In genomic region chr9:137670391-137671195, GRCh38 we compare ENCODE assay signal across 12 cellular contexts. TPM values are rescaled to one million over a fixed set of nuclear protein-coding genes. Genes with fewer than 3 reads are reported as not detected.
A peak's percentile ranks its signal among the peaks of the same experiment; 100 is the strongest.
DNase-seq lines count a peak whose midpoint lies in the region; ATAC-seq, FAIRE-seq and TF ChIP-seq lines count a peak whose summit lies in the region.
"Had no signal": no experiment of that assay in that cellular context is flagged by ENCODE, and none has a peak within 500 bp of the region (broad histone marks: within the 10 kb centered on the region; RNA-seq: fewer than 3 reads in every experiment).

No MANE protein-coding gene starts in this region.

- peak overlapping the region; percentile 99 for H3K4me2 ChIP-seq in BLaER1

- H3K9me3 Mint-ChIP-seq in naive thymus-derived CD8-positive, alpha-beta T cell, result no peaks in the 10 kb centered on the region

- H3K27ac Mint-ChIP-seq in naive thymus-derived CD8-positive, alpha-beta T cell, result peak overlapping the region in 8 of 10 donors; percentile 9 to 89 (median 45)

- peaks cover 28% of the 10 kb centered on the region for H3K36me3 ChIP-seq in BLaER1
- H3K36me3 ChIP-seq: uterus had no signal

- no peak for ATAC-seq in naive thymus-derived CD8-positive, alpha-beta T cell
- ATAC-seq in SK-N-SH treated with all-trans-retinoic acid at 6 μM for 48 hours, result no peak

- DNase-seq in LNCaP clone FGC (ENCODE audit: low read depth) (peak; percentile 81), epithelial cell of proximal tubule (ENCODE audit: low read depth) (peak; percentile 10), kidney glomerular epithelial cell (lab: John Stamatoyannopoulos, UW) (no peak), GM13977 (ENCODE audit: low spot score) (no peak), GM12891 (ENCODE audit: insufficient read length, low spot score) (no peak)
- DNase-seq in naive thymus-derived CD8-positive, alpha-beta T cell, result no peak
- DNase-seq: NCI-H1930, T-helper 9 cell, uterus had no signal

- H3K4me1 ChIP-seq in BLaER1, result peaks cover 85% of the 10 kb centered on the region

- H3K9me3 ChIP-seq in BLaER1, result no peaks in the 10 kb centered on the region
- H3K9me3 ChIP-seq: uterus had no signal

- POLR2A ChIA-PET in naive thymus-derived CD8-positive, alpha-beta T cell (lab: Charles Lee), result interaction anchor here (1.3 kb wide), 1 partner anchor 12 kb away, joined by 4 read pairs; no protein-coding TSS in a partner anchor

- TF ChIP-seq CTCF in LNCaP clone FGC (IDR thresholded peaks at IDR 0.05; ENCODE audit: control insufficient read depth, extremely low read depth, insufficient read depth) (no peak), epithelial cell of proximal tubule (conservative IDR thresholded peaks at IDR 0.05; ENCODE audit: low read depth, low read length) (no peak), GM13977 (IDR thresholded peaks at IDR 0.05; ENCODE audit: extremely low read depth, insufficient read depth, missing control alignments) (no peak)

- no peaks in the 10 kb centered on the region for H3K27me3 ChIP-seq in BLaER1
- H3K27me3 ChIP-seq: uterus had no signal

- no peaks in the 10 kb centered on the region for H3K27me3 Mint-ChIP-seq in naive thymus-derived CD8-positive, alpha-beta T cell

- H3K4me3 ChIP-seq in BLaER1 (no peak overlapping the region), LNCaP clone FGC (ENCODE audit: low read depth, low read length) (peak overlapping the region; percentile 35), epithelial cell of proximal tubule (ENCODE audit: low read depth, low read length) (peak overlapping the region; percentile 19)
- H3K4me3 ChIP-seq: uterus had no signal

- peak overlapping the region in 2 of 10 donors; percentile 14 to 24 for H3K4me3 Mint-ChIP-seq in naive thymus-derived CD8-positive, alpha-beta T cell

- in situ Hi-C loops in GM13977 (cut with MboI; ENCODE audit: low pct_unique_long_range_greater_than_20kb, low sequenced_read_pairs, unreplicated experiment), result no loop called here

- H3K9ac ChIP-seq in BLaER1, result peak overlapping the region; percentile 32; the same call in 1 of the 2 replicates

- TF ChIP-seq POLR2A in GM12891 (IDR thresholded peaks at IDR 0.05; ENCODE audit: low read depth, low read length), result no peak

- no peak for FAIRE-seq in GM12891 (lab: Jason Lieb, UNC)
- FAIRE-seq: D721Med had no signal

- peak overlapping the region; percentile 56 for H3K27ac ChIP-seq in BLaER1
- H3K27ac ChIP-seq: uterus had no signal

- peaks cover 100% of the 10 kb centered on the region for H4K20me1 ChIP-seq in BLaER1

- H3K4me1 Mint-ChIP-seq in naive thymus-derived CD8-positive, alpha-beta T cell, result peaks cover 38 to 79% (median 70%) of the 10 kb centered on the region in 4 donors

- peaks cover 0 to 22% (median 4%) of the 10 kb centered on the region in 3 donors for H3K36me3 Mint-ChIP-seq in naive thymus-derived CD8-positive, alpha-beta T cell

TF ChIP-seq in SK-N-SH treated with all-trans-retinoic acid at 6 μM for 48 hours, 23 proteins besides CTCF, POLR2A, EP300 and RAD21 (continues in another document):
- TF ChIP-seq GLIS3 (CRISPR knock-in tag; IDR thresholded peaks at IDR 0.05) (no peak), ZFP3 (CRISPR knock-in tag; IDR thresholded peaks at IDR 0.05) (no peak), ARNTL (CRISPR knock-in tag; IDR thresholded peaks at IDR 0.05; ENCODE audit: borderline replicate concordance, low read depth) (no peak), ZNF70 (CRISPR knock-in tag; IDR thresholded peaks at IDR 0.05) (no peak), CREB5 (CRISPR knock-in tag; IDR thresholded peaks at IDR 0.05; ENCODE audit: low read depth) (no peak), ESRRG (CRISPR knock-in tag; IDR thresholded peaks at IDR 0.05) (no peak)
- TF ChIP-seq, protein P1, sequence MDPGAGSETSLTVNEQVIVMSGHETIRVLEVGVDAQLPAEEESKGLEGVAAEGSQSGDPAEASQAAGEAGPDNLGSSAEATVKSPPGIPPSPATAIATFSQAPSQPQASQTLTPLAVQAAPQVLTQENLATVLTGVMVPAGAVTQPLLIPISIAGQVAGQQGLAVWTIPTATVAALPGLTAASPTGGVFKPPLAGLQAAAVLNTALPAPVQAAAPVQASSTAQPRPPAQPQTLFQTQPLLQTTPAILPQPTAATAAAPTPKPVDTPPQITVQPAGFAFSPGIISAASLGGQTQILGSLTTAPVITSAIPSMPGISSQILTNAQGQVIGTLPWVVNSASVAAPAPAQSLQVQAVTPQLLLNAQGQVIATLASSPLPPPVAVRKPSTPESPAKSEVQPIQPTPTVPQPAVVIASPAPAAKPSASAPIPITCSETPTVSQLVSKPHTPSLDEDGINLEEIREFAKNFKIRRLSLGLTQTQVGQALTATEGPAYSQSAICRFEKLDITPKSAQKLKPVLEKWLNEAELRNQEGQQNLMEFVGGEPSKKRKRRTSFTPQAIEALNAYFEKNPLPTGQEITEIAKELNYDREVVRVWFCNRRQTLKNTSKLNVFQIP (CRISPR knock-in tag; IDR thresholded peaks at IDR 0.05; ENCODE audit: borderline replicate concordance, low read depth), result no peak

TF ChIP-seq in GM12891, 5 proteins besides CTCF, POLR2A, EP300 and RAD21:
- no peak for TF ChIP-seq POLR2AphosphoS5 (IDR thresholded peaks at IDR 0.05; ENCODE audit: low read depth, low read length)
- TF ChIP-seq POU2F2 (IDR thresholded peaks at IDR 0.05; ENCODE audit: low read depth, low read length), result no peak
- no peak for TF ChIP-seq PAX5 (IDR thresholded peaks at IDR 0.05; ENCODE audit: insufficient read depth, low read length, severe bottlenecking)
- TF ChIP-seq SPI1 (IDR thresholded peaks at IDR 0.05; ENCODE audit: low read depth, low read length), result no peak
- TF ChIP-seq TAF1 (IDR thresholded peaks at IDR 0.05; ENCODE audit: low read depth, low read length), result no peak

RNA-seq across cellular contexts. Expression of gene EHMT1, which starts 51.8 kb away (rescaled TPM):
- 40.8 and 73.1 TPM in 2 replicates for total RNA-seq in epithelial cell of proximal tubule
- 100 to 1,000 TPM; 111 to 113 TPM for total RNA-seq in naive thymus-derived CD8-positive, alpha-beta T cell
- 10 to 100 TPM; 20.9 to 34.4 (median 23.0) TPM for polyA plus RNA-seq in naive thymus-derived CD8-positive, alpha-beta T cell
- polyA plus RNA-seq in GM12891 (2012; ENCODE audit: low read depth, missing spikeins), result 37.8 TPM

Comparison
In these comparisons a context has a peak if more than half of its experiments do, and no peak if none do; other contexts are left out.
1. DNase-seq: peak in LNCaP clone FGC (single experiment) and epithelial cell of proximal tubule (single experiment); none in naive thymus-derived CD8-positive, alpha-beta T cell (0 of 10), kidney glomerular epithelial cell (single experiment), GM13977 (single experiment) and GM12891 (single experiment).